ENCODE assay signal across 10 cellular contexts in genomic region chr4:16264798-16265197, GRCh38. TPM values are rescaled to one million over a fixed set of nuclear protein-coding genes. Genes with fewer than 3 reads are reported as not detected.
DNase-seq lines count a peak whose midpoint lies in the region; ATAC-seq and TF ChIP-seq lines count a peak whose summit lies in the region.
"Had no signal": no experiment of that assay in that cellular context is flagged by ENCODE, and none has a peak within 500 bp of the region (broad histone marks: within the 10 kb centered on the region; RNA-seq: fewer than 3 reads in every experiment).

No MANE protein-coding gene starts in this region.

- H2BK12ac ChIP-seq in neuronal stem cell (ENCODE audit: low read length): no peak overlapping the region

- TF ChIP-seq EP300 in stomach (IDR thresholded peaks at IDR 0.05): no peak

- H4K8ac ChIP-seq in neuronal stem cell (ENCODE audit: low read depth, low read length): no peak overlapping the region

- H3K4me3 Mint-ChIP-seq in activated T-helper 17 cell treated with anti-CD3 and anti-CD28 coated beads, Interleukin-2, amount 50 U/mL, for 72 hours: no peak overlapping the region
- H3K4me3 Mint-ChIP-seq: T-helper 1 cell treated with Interleukin-12 subunit alpha and Interleukin-12 subunit beta and Interleukin-4 antibody, amounts not matched to agents 30 μg/mL and 1 μg/mL, for 36 hours had no signal

- no peak overlapping the region for H2BK120ac ChIP-seq in neuronal stem cell (ENCODE audit: low read depth, low read length)

- H3K18ac ChIP-seq in neuronal stem cell (ENCODE audit: low read length): no peak overlapping the region

- no peak overlapping the region for H3K23ac ChIP-seq in neuronal stem cell (ENCODE audit: low read depth, low read length, poor library complexity)

- H3K9ac ChIP-seq in neuronal stem cell (ENCODE audit: low read depth, low read length, poor library complexity): no peak overlapping the region

- no peak overlapping the region for H3K4ac ChIP-seq in neuronal stem cell (ENCODE audit: low read length)

- H2AK5ac ChIP-seq in neuronal stem cell (ENCODE audit: low read depth, low read length): no peak overlapping the region

- H3K4me1 ChIP-seq in right atrium auricular region (peaks cover 0 to 5% of the 10 kb centered on the region in 2 donors), stomach (peaks cover 0 to 14% (median 2%) of the 10 kb centered on the region in 4 donors), neuronal stem cell (ENCODE audit: control insufficient read depth in 2 of 2, insufficient read depth in 1 of 2, low read depth in 1 of 2, low read length in 2 of 2) (no peaks in the 10 kb centered on the region)

- H3K27ac ChIP-seq in right atrium auricular region: no peak overlapping the region
- no peak overlapping the region for H3K27ac ChIP-seq in stomach
- no peak overlapping the region for H3K27ac ChIP-seq in neuronal stem cell (replicated peaks; ENCODE audit: low read length)
- H3K27ac ChIP-seq: skin epidermis had no signal

- H2AFZ ChIP-seq in neuronal stem cell (ENCODE audit: low read length): no peak overlapping the region

- H3K14ac ChIP-seq in neuronal stem cell (ENCODE audit: low read length): no peak overlapping the region

- WGBS in stomach, 5 donors: 8 to 20% (median 11%) methylated on average over 3 of the region's 3 CpGs
- no CpG with 5 or more reads among the region's 3 CpGs for WGBS in neuronal stem cell (ENCODE audit: extremely low coverage in 2 of 2, insufficient read length in 2 of 2, insufficient replicate concordance in 1 of 2), 2 donors

- H3K4me3 ChIP-seq in right atrium auricular region: no peak overlapping the region
- no peak overlapping the region for H3K4me3 ChIP-seq in stomach
- no peak overlapping the region for H3K4me3 ChIP-seq in neuronal stem cell (ENCODE audit: low read length in 2 of 2)
- H3K4me3 ChIP-seq: skin epidermis had no signal

- peaks cover 9% of the 10 kb centered on the region for H3K4me1 Mint-ChIP-seq in activated T-helper 17 cell treated with anti-CD3 and anti-CD28 coated beads, Interleukin-2, amount 50 U/mL, for 72 hours

- H3K27me3 Mint-ChIP-seq in activated T-helper 17 cell treated with anti-CD3 and anti-CD28 coated beads, Interleukin-2, amount 50 U/mL, for 72 hours: no peaks in the 10 kb centered on the region

- H3K36me3 ChIP-seq in right atrium auricular region: no peaks in the 10 kb centered on the region
- H3K36me3 ChIP-seq in stomach: no peaks in the 10 kb centered on the region
- no peaks in the 10 kb centered on the region for H3K36me3 ChIP-seq in neuronal stem cell (replicated peaks in 1 of 2; ENCODE audit: control insufficient read depth in 2 of 2, insufficient read depth in 2 of 2, low read length in 2 of 2)

- TF ChIP-seq CTCF in right atrium auricular region (IDR thresholded peaks at IDR 0.05): peak; percentile 49 to 74
- peak in 5 of 7 experiments; percentile 23 to 59 (median 33) for TF ChIP-seq CTCF in stomach (IDR thresholded peaks at IDR 0.05)

- no peak for TF ChIP-seq POLR2A in stomach (IDR thresholded peaks at IDR 0.05)

- DNase-seq in DMS79 treated with DMSO at 0.1 percent for 48 hours (lab: John Stamatoyannopoulos, UW) (peak; percentile 17), NCI-H146 treated with DMSO at 0.1 percent for 48 hours (lab: John Stamatoyannopoulos, UW; ENCODE audit: unreplicated experiment) (peak; percentile 36), right atrium auricular region (ENCODE audit: low spot score) (no peak), stomach (no peak), neuronal stem cell (ENCODE audit: low spot score) (no peak)
- no peak for DNase-seq in activated CD8-positive, alpha-beta memory T cell treated with anti-CD3 and anti-CD28 coated beads, Interleukin-2, amount 50 U/mL, for 48 hours

- H3K27me3 ChIP-seq in right atrium auricular region (no peaks in the 10 kb centered on the region), stomach (no peaks in the 10 kb centered on the region), neuronal stem cell (ENCODE audit: control insufficient read depth in 3 of 3, insufficient read depth in 3 of 3, low read depth in 1 of 3, low read length in 3 of 3) (no peaks in the 10 kb centered on the region)

- no peaks in the 10 kb centered on the region for H3K79me1 ChIP-seq in neuronal stem cell (ENCODE audit: low read depth, low read length)

- no peak overlapping the region for H2BK5ac ChIP-seq in neuronal stem cell (ENCODE audit: low read length)

- no peak overlapping the region for H3K4me2 ChIP-seq in neuronal stem cell (ENCODE audit: insufficient read depth, low read length, poor library complexity, severe bottlenecking)

- H4K91ac ChIP-seq in neuronal stem cell (ENCODE audit: low read depth, low read length, poor library complexity): no peak overlapping the region

- intact Hi-C loops in stomach (cut with DNase I; ENCODE audit: low total_unique reads): loop anchor here (5.0 kb wide), 1 partner anchor 237 kb away; no protein-coding TSS in a partner anchor

- H3K27ac Mint-ChIP-seq in activated T-helper 17 cell treated with anti-CD3 and anti-CD28 coated beads, Interleukin-2, amount 50 U/mL, for 72 hours: no peak overlapping the region
- H3K27ac Mint-ChIP-seq: T-helper 1 cell treated with Interleukin-12 subunit alpha and Interleukin-12 subunit beta and Interleukin-4 antibody, amounts not matched to agents 30 μg/mL and 1 μg/mL, for 36 hours had no signal

- H3K9me3 ChIP-seq in right atrium auricular region (no peaks in the 10 kb centered on the region), stomach (no peaks in the 10 kb centered on the region), neuronal stem cell (replicated peaks in 1 of 2; ENCODE audit: control insufficient read depth in 2 of 2, insufficient read depth in 1 of 2, low read depth in 1 of 2, low read length in 2 of 2) (peaks cover 0 to 2% of the 10 kb centered on the region in 2 donors)

- no peaks in the 10 kb centered on the region for H3K9me3 Mint-ChIP-seq in activated T-helper 17 cell treated with anti-CD3 and anti-CD28 coated beads, Interleukin-2, amount 50 U/mL, for 72 hours
- H3K9me3 Mint-ChIP-seq: T-helper 1 cell treated with Interleukin-12 subunit alpha and Interleukin-12 subunit beta and Interleukin-4 antibody, amounts not matched to agents 30 μg/mL and 1 μg/mL, for 36 hours had no signal

- ATAC-seq in GM21619 (IDR thresholded peaks at IDR 0.05; ENCODE audit: unreplicated experiment): peak; percentile 69
- ATAC-seq in activated T-helper 17 cell treated with anti-CD3 and anti-CD28 coated beads, Interleukin-2, amount 50 U/mL, for 72 hours (replicated peaks): peak; percentile 51

- no peaks in the 10 kb centered on the region for H3K36me3 Mint-ChIP-seq in activated T-helper 17 cell treated with anti-CD3 and anti-CD28 coated beads, Interleukin-2, amount 50 U/mL, for 72 hours (ENCODE audit: low read depth)

- no peak overlapping the region for H2BK15ac ChIP-seq in neuronal stem cell (ENCODE audit: low read length)

RNA-seq across cellular contexts. Expression of gene TAPT1, which starts 38.5 kb away (rescaled TPM):
- 10 to 100 TPM; 27.4 to 31.0 TPM for total RNA-seq in activated T-helper 17 cell treated with anti-CD3 and anti-CD28 coated beads, Interleukin-2, amount 50 U/mL, for 72 hours
- total RNA-seq in right atrium auricular region (10 to 100 TPM; 19.7 to 21.1 TPM), stomach (10 to 100 TPM; 12.8 to 97.8 (median 33.0) TPM)
- polyA plus RNA-seq in stomach: 10 to 100 TPM in 1 of 3 donors, 1 to 10 TPM in 2; 5.9 to 10.8 (median 7.6) TPM
- 6.6 TPM for polyA plus RNA-seq in neuronal stem cell (2013, experiment 1 of 2)
- polyA plus RNA-seq in neuronal stem cell (2013, experiment 2 of 2): 6.9 TPM

Comparison
In these comparisons a context has a peak if more than half of its experiments do, and no peak if none do; other contexts are left out.
1. DNase-seq: peak in DMS79 treated with DMSO at 0.1 percent for 48 hours (single experiment) and NCI-H146 treated with DMSO at 0.1 percent for 48 hours (single experiment); none in right atrium auricular region (single experiment), stomach (single experiment), activated CD8-positive, alpha-beta memory T cell treated with anti-CD3 and anti-CD28 coated beads, Interleukin-2, amount 50 U/mL, for 48 hours (single experiment) and neuronal stem cell (single experiment).